20 cellular contexts compared by ENCODE assay signal in the genomic region with DNA sequence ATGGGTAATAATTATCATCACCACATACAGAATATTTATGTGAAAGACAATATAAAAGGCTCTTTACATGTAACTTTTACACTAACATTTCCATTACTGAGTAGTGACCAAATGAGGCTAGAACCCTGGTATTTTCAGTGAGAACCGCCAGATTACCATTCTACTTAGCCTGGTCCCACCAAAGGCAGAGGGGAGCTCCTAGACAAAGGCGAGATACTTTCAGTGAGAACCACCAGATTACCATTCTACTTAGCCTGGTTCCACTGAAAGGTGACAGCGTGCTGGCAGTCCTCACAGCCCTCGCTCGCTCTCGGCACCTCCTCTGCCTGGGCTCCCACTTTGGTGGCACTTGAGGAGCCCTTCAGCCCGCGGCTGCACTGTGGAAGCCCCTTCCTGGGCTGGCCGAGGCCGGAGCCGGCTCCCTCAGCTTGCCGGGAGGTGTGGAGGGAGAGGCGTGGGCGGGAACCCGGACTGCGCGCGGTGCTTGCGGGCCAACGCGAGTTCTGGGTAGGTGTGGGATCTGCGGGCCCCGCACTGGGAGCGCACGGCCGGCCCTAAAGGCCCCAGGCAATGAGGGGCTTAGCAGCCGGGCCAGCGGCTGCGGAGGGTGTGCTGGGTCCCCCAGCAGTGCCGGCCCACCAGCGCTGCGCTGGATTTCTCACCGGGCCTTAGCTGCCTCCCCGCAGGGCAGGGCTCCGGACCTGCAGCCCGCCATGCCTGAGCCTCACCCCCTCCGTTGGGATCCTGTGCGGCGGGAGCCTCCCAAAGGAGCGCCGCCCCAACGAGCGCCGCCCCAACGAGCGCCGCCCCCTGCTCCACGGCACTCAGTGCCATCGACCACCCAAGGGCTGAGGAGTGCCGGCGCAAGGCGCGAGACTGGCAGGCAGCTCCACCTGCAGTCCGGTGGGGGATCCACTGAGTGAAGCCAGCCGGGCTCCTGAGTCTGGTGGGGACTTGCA.
A peak's percentile ranks its signal among the peaks of the same experiment; 100 is the strongest.
DNase-seq lines count a peak whose midpoint lies in the region; ATAC-seq and TF ChIP-seq lines count a peak whose summit lies in the region.
"Had no signal": no experiment of that assay in that cellular context is flagged by ENCODE, and none has a peak within 500 bp of the region (broad histone marks: within the 10 kb centered on the region; RNA-seq: fewer than 3 reads in every experiment).

No MANE protein-coding gene starts in this region.

- peak overlapping the region; percentile 76 for H3K27ac Mint-ChIP-seq in glutamatergic neuron (ENCODE audit: unreplicated experiment)
- H3K27ac Mint-ChIP-seq: activated CD4-positive, alpha-beta memory T cell treated with anti-CD3 and anti-CD28 coated beads, Interleukin-2, amount 10 ng/mL, durations not matched to agents 7 days and 5 days; activated naive CD4-positive, alpha-beta T cell treated with anti-CD3 and anti-CD28 coated beads, Interleukin-2, amount 50 U/mL, for 72 hours; B cell; memory B cell; naive thymus-derived CD8-positive, alpha-beta T cell had no signal

- peaks cover 2% of the 10 kb centered on the region for H3K27me3 Mint-ChIP-seq in glutamatergic neuron (ENCODE audit: unreplicated experiment)
- H3K27me3 Mint-ChIP-seq: activated CD4-positive, alpha-beta memory T cell treated with anti-CD3 and anti-CD28 coated beads, Interleukin-2, amount 10 ng/mL, durations not matched to agents 7 days and 5 days; B cell; memory B cell; naive thymus-derived CD8-positive, alpha-beta T cell had no signal

- H3K4me1 Mint-ChIP-seq in glutamatergic neuron (ENCODE audit: low read depth, unreplicated experiment), result peaks cover 2% of the 10 kb centered on the region
- H3K4me1 Mint-ChIP-seq: activated CD4-positive, alpha-beta memory T cell treated with anti-CD3 and anti-CD28 coated beads, Interleukin-2, amount 10 ng/mL, durations not matched to agents 7 days and 5 days; B cell; memory B cell; naive thymus-derived CD8-positive, alpha-beta T cell had no signal

- H3K9me3 ChIP-seq in HEK293 (ENCODE audit: control insufficient read depth, insufficient read depth, low read depth, low read length), result no peaks in the 10 kb centered on the region
- no peaks in the 10 kb centered on the region for H3K9me3 ChIP-seq in trophoblast cell (ENCODE audit: insufficient read depth, low read depth, low read length)
- H3K9me3 ChIP-seq: body of pancreas, gastrocnemius medialis, psoas muscle had no signal

- H4K12ac ChIP-seq in trophoblast cell (ENCODE audit: low read depth, low read length), result no peak overlapping the region

- H3K4me3 Mint-ChIP-seq in glutamatergic neuron (ENCODE audit: unreplicated experiment), result peak overlapping the region; percentile 86
- H3K4me3 Mint-ChIP-seq: activated CD4-positive, alpha-beta memory T cell treated with anti-CD3 and anti-CD28 coated beads, Interleukin-2, amount 10 ng/mL, durations not matched to agents 7 days and 5 days; activated T-cell treated with anti-CD3 and anti-CD28 coated beads, Interleukin-2, amount 50 U/mL, for 4 hours; B cell; memory B cell had no signal

- ATAC-seq in HG03439 (IDR thresholded peaks at IDR 0.05; ENCODE audit: unreplicated experiment), result no peak
- ATAC-seq: activated naive CD4-positive, alpha-beta T cell treated with anti-CD3 and anti-CD28 coated beads, Interleukin-2, amount 50 U/mL, for 72 hours; activated T-cell treated with anti-CD3 and anti-CD28 coated beads, Interleukin-2, amount 50 U/mL, for 4 hours; body of pancreas; gastrocnemius medialis; naive thymus-derived CD8-positive, alpha-beta T cell; psoas muscle had no signal

- no peaks in the 10 kb centered on the region for H3K36me3 ChIP-seq in HEK293 (ENCODE audit: control insufficient read depth in 2 of 2, insufficient read depth in 1 of 2, low read length in 2 of 2)
- H3K36me3 ChIP-seq in trophoblast cell (ENCODE audit: control insufficient read depth in 1 of 2, insufficient read depth in 2 of 2, low read length in 2 of 2), result no peaks in the 10 kb centered on the region
- H3K36me3 ChIP-seq: gastrocnemius medialis had no signal

- H3K23ac ChIP-seq in trophoblast cell (ENCODE audit: low read length), result no peak overlapping the region

- no peak overlapping the region for H2BK5ac ChIP-seq in trophoblast cell (ENCODE audit: low read depth, low read length, poor library complexity)

- H3K27ac ChIP-seq in HEK293 (ENCODE audit: extremely low read depth, low read depth, low read length) (no peak overlapping the region), trophoblast cell (ENCODE audit: low read depth, low read length) (no peak overlapping the region)
- H3K27ac ChIP-seq: body of pancreas, gastrocnemius medialis, psoas muscle had no signal

- no peaks in the 10 kb centered on the region for H3K27me3 ChIP-seq in trophoblast cell (ENCODE audit: insufficient read depth, low read length)
- H3K27me3 ChIP-seq: body of pancreas, gastrocnemius medialis had no signal

- POLR2A ChIA-PET in HEK293 (lab: Yijun Ruan, JAX), result no interaction called here

- H2AFZ ChIP-seq in trophoblast cell (ENCODE audit: insufficient read depth, low read length, poor library complexity), result no peak overlapping the region

- peaks cover 1% of the 10 kb centered on the region for H3K9me3 Mint-ChIP-seq in glutamatergic neuron (ENCODE audit: unreplicated experiment)
- H3K9me3 Mint-ChIP-seq: memory B cell had no signal

- H3K4me1 ChIP-seq in HEK293 (ENCODE audit: control insufficient read depth, insufficient read depth, low read length) (no peaks in the 10 kb centered on the region), trophoblast cell (ENCODE audit: control insufficient read depth in 1 of 2, insufficient read depth in 2 of 2, low read length in 2 of 2) (no peaks in the 10 kb centered on the region)
- H3K4me1 ChIP-seq: body of pancreas, gastrocnemius medialis, psoas muscle had no signal

- DNase-seq in NCI-H2227 treated with DMSO at 0.1 percent for 48 hours (lab: John Stamatoyannopoulos, UW) (peak; percentile 67), glutamatergic neuron (peak; percentile 81), trophoblast cell (peak; percentile 7 to 8), AG08396 (ENCODE audit: low spot score) (no peak), GM20000 (ENCODE audit: low spot score) (no peak), NCI-H187 (lab: John Stamatoyannopoulos, UW) (no peak)
- DNase-seq: activated CD4-positive, alpha-beta memory T cell treated with anti-CD3 and anti-CD28 coated beads, Interleukin-2, amount 10 ng/mL, durations not matched to agents 7 days and 5 days; activated T-cell treated with anti-CD3 and anti-CD28 coated beads, Interleukin-2, amount 50 U/mL, for 4 hours; body of pancreas; gastrocnemius medialis; NCI-H1105 treated with DMSO at 0.1 percent for 48 hours; NCI-H2171; NK-92 treated with Interleukin-12 subunit alpha and Interleukin-12 subunit beta, amount 100 ng/mL, for 24 hours; psoas muscle had no signal

- H2AK5ac ChIP-seq in trophoblast cell (ENCODE audit: low read length), result no peak overlapping the region

- no peaks in the 10 kb centered on the region for H3K79me1 ChIP-seq in trophoblast cell (ENCODE audit: low read length)

- no peak overlapping the region for H4K8ac ChIP-seq in trophoblast cell (ENCODE audit: low read depth, low read length)

- H3K4me2 ChIP-seq in trophoblast cell (ENCODE audit: low read length), result no peak overlapping the region

- no peaks in the 10 kb centered on the region for H3K79me2 ChIP-seq in trophoblast cell (ENCODE audit: control insufficient read depth, insufficient read depth, low read length, poor library complexity)

- no peak overlapping the region for H3K4ac ChIP-seq in trophoblast cell (ENCODE audit: low read depth, low read length)

- H3K36me3 Mint-ChIP-seq in glutamatergic neuron (ENCODE audit: unreplicated experiment), result no peaks in the 10 kb centered on the region
- H3K36me3 Mint-ChIP-seq: activated naive CD4-positive, alpha-beta T cell treated with anti-CD3 and anti-CD28 coated beads, Interleukin-2, amount 50 U/mL, for 72 hours; memory B cell; naive thymus-derived CD8-positive, alpha-beta T cell had no signal

- no peak overlapping the region for H2BK12ac ChIP-seq in trophoblast cell (ENCODE audit: low read length)

- no peak overlapping the region for H2BK120ac ChIP-seq in trophoblast cell (ENCODE audit: insufficient read depth, low read length, poor library complexity)

- no peak overlapping the region for H3K14ac ChIP-seq in trophoblast cell (ENCODE audit: low read length)

- H4K91ac ChIP-seq in trophoblast cell (ENCODE audit: low read depth, low read length), result no peak overlapping the region

- H3K9ac ChIP-seq in trophoblast cell (ENCODE audit: low read length), result no peak overlapping the region

- H3K18ac ChIP-seq in trophoblast cell (ENCODE audit: low read length), result no peak overlapping the region

- CTCF ChIA-PET in HEK293 (lab: Yijun Ruan, JAX), result interaction anchor here (1.1 kb wide), 2 partner anchors 64 to 627 kb away, joined by 3 read pairs; no protein-coding TSS in a partner anchor

- H3K4me3 ChIP-seq in HEK293 (ENCODE audit: low read depth, low read length) (peak overlapping the region; percentile 57), trophoblast cell (ENCODE audit: low read depth, low read length) (no peak overlapping the region)
- H3K4me3 ChIP-seq: body of pancreas, gastrocnemius medialis, psoas muscle had no signal

- WGBS in trophoblast cell (ENCODE audit: extremely low coverage, insufficient coverage, insufficient read length), result no CpG with 5 or more reads among the region's 55 CpGs

- peak; percentile 89 for TF ChIP-seq CTCF in HEK293 (tag by site-specific recombination; IDR thresholded peaks at IDR 0.05)
- no peak for TF ChIP-seq CTCF in glutamatergic neuron (IDR thresholded peaks at IDR 0.05; ENCODE audit: partially characterized antibody, unreplicated experiment)
- TF ChIP-seq CTCF in GM20000 (IDR thresholded peaks at IDR 0.05; ENCODE audit: extremely low read depth, missing control alignments), result no peak

TF ChIP-seq in HEK293, 187 proteins besides CTCF, POLR2A, EP300 and RAD21 (continues in another document):
- TF ChIP-seq YY1 (tag by site-specific recombination; IDR thresholded peaks at IDR 0.05), result peak; percentile 53

Comparison
In these comparisons a context has a peak if more than half of its experiments do, and no peak if none do; other contexts are left out.
1. DNase-seq: peak in NCI-H2227 treated with DMSO at 0.1 percent for 48 hours (single experiment), glutamatergic neuron (single experiment) and trophoblast cell (2 of 2); none in AG08396 (single experiment), GM20000 (single experiment) and NCI-H187 (0 of 2).